ENCODE assay signal across 2 cellular contexts in the genomic region with DNA sequence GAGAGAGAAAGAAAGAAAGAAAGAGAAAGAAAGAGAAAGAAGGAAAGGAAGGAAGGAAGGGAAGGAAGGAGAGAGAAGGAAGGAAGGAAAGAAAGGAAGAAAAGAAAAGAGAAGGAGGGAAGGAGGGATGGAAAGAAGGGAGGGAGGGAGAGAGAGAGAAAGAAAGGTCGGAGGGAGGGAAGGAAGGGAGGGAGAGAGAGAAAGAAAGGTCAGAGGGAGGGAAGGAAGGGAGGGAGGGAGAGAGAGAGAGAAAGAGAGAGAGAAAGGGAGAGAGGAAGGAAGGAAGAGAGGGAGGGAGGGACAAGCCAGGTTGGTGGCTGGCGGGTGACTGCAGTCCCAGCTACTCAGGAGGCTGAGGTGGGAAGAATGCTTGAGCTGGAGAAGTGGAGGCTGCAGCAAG.
TF ChIP-seq lines count a peak whose summit lies in the region.

No MANE protein-coding gene starts in this region.

TF ChIP-seq in H1, 55 proteins besides CTCF, POLR2A, EP300 and RAD21 (continues in another document):
- TF ChIP-seq KDM1A (IDR thresholded peaks at IDR 0.05; ENCODE audit: borderline replicate concordance, low read length) (peak; percentile 46; the same call in 1 of the 2 replicates), BCL11A (IDR thresholded peaks at IDR 0.05; ENCODE audit: low read depth in 2 of 2, low read length in 2 of 2) (no peak), CHD2 (IDR thresholded peaks at IDR 0.05; ENCODE audit: low read length) (no peak), SP4 (IDR thresholded peaks at IDR 0.05; ENCODE audit: low read length) (no peak), SUZ12 (IDR thresholded peaks at IDR 0.05; ENCODE audit: low read length) (peak; percentile 39; the same call in 1 of the 2 replicates), SIX5 (IDR thresholded peaks at IDR 0.05; ENCODE audit: low read depth, low read length) (no peak), BACH1 (IDR thresholded peaks at IDR 0.05; ENCODE audit: low read length) (no peak), EZH2 (IDR thresholded peaks at IDR 0.05; ENCODE audit: low read depth, low read length, severe bottlenecking) (no peak), NRF1 (IDR thresholded peaks at IDR 0.05; ENCODE audit: low read depth, low read length) (no peak), KDM4A (IDR thresholded peaks at IDR 0.05; ENCODE audit: low read depth, low read length, severe bottlenecking) (no peak), SRF (IDR thresholded peaks at IDR 0.05; ENCODE audit: low read depth, low read length) (no peak), GTF2F1 (IDR thresholded peaks at IDR 0.05; ENCODE audit: borderline replicate concordance, low read depth, low read length) (no peak)
- TF ChIP-seq, protein P1, sequence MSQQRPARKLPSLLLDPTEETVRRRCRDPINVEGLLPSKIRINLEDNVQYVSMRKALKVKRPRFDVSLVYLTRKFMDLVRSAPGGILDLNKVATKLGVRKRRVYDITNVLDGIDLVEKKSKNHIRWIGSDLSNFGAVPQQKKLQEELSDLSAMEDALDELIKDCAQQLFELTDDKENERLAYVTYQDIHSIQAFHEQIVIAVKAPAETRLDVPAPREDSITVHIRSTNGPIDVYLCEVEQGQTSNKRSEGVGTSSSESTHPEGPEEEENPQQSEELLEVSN (IDR thresholded peaks at IDR 0.05) = no peak
- TF ChIP-seq, protein P2, sequence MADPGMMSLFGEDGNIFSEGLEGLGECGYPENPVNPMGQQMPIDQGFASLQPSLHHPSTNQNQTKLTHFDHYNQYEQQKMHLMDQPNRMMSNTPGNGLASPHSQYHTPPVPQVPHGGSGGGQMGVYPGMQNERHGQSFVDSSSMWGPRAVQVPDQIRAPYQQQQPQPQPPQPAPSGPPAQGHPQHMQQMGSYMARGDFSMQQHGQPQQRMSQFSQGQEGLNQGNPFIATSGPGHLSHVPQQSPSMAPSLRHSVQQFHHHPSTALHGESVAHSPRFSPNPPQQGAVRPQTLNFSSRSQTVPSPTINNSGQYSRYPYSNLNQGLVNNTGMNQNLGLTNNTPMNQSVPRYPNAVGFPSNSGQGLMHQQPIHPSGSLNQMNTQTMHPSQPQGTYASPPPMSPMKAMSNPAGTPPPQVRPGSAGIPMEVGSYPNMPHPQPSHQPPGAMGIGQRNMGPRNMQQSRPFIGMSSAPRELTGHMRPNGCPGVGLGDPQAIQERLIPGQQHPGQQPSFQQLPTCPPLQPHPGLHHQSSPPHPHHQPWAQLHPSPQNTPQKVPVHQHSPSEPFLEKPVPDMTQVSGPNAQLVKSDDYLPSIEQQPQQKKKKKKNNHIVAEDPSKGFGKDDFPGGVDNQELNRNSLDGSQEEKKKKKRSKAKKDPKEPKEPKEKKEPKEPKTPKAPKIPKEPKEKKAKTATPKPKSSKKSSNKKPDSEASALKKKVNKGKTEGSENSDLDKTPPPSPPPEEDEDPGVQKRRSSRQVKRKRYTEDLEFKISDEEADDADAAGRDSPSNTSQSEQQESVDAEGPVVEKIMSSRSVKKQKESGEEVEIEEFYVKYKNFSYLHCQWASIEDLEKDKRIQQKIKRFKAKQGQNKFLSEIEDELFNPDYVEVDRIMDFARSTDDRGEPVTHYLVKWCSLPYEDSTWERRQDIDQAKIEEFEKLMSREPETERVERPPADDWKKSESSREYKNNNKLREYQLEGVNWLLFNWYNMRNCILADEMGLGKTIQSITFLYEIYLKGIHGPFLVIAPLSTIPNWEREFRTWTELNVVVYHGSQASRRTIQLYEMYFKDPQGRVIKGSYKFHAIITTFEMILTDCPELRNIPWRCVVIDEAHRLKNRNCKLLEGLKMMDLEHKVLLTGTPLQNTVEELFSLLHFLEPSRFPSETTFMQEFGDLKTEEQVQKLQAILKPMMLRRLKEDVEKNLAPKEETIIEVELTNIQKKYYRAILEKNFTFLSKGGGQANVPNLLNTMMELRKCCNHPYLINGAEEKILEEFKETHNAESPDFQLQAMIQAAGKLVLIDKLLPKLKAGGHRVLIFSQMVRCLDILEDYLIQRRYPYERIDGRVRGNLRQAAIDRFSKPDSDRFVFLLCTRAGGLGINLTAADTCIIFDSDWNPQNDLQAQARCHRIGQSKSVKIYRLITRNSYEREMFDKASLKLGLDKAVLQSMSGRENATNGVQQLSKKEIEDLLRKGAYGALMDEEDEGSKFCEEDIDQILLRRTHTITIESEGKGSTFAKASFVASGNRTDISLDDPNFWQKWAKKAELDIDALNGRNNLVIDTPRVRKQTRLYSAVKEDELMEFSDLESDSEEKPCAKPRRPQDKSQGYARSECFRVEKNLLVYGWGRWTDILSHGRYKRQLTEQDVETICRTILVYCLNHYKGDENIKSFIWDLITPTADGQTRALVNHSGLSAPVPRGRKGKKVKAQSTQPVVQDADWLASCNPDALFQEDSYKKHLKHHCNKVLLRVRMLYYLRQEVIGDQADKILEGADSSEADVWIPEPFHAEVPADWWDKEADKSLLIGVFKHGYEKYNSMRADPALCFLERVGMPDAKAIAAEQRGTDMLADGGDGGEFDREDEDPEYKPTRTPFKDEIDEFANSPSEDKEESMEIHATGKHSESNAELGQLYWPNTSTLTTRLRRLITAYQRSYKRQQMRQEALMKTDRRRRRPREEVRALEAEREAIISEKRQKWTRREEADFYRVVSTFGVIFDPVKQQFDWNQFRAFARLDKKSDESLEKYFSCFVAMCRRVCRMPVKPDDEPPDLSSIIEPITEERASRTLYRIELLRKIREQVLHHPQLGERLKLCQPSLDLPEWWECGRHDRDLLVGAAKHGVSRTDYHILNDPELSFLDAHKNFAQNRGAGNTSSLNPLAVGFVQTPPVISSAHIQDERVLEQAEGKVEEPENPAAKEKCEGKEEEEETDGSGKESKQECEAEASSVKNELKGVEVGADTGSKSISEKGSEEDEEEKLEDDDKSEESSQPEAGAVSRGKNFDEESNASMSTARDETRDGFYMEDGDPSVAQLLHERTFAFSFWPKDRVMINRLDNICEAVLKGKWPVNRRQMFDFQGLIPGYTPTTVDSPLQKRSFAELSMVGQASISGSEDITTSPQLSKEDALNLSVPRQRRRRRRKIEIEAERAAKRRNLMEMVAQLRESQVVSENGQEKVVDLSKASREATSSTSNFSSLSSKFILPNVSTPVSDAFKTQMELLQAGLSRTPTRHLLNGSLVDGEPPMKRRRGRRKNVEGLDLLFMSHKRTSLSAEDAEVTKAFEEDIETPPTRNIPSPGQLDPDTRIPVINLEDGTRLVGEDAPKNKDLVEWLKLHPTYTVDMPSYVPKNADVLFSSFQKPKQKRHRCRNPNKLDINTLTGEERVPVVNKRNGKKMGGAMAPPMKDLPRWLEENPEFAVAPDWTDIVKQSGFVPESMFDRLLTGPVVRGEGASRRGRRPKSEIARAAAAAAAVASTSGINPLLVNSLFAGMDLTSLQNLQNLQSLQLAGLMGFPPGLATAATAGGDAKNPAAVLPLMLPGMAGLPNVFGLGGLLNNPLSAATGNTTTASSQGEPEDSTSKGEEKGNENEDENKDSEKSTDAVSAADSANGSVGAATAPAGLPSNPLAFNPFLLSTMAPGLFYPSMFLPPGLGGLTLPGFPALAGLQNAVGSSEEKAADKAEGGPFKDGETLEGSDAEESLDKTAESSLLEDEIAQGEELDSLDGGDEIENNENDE (IDR thresholded peaks at IDR 0.05; ENCODE audit: insufficient replicate concordance, low read length) = no peak
- TF ChIP-seq, protein P3, sequence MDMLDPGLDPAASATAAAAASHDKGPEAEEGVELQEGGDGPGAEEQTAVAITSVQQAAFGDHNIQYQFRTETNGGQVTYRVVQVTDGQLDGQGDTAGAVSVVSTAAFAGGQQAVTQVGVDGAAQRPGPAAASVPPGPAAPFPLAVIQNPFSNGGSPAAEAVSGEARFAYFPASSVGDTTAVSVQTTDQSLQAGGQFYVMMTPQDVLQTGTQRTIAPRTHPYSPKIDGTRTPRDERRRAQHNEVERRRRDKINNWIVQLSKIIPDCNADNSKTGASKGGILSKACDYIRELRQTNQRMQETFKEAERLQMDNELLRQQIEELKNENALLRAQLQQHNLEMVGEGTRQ (IDR thresholded peaks at IDR 0.05; ENCODE audit: low read length) = no peak

TF ChIP-seq in SK-N-SH, 30 proteins besides CTCF, POLR2A, EP300 and RAD21:
- TF ChIP-seq POLR2AphosphoS5 (IDR thresholded peaks at IDR 0.05; ENCODE audit: low read depth, low read length) = no peak
- TF ChIP-seq GATA2 (CRISPR knock-in tag; IDR thresholded peaks at IDR 0.05) = no peak
- TF ChIP-seq, protein P3 (IDR thresholded peaks at IDR 0.05; ENCODE audit: borderline replicate concordance, low read depth, low read length) = no peak
- TF ChIP-seq, protein P4, sequence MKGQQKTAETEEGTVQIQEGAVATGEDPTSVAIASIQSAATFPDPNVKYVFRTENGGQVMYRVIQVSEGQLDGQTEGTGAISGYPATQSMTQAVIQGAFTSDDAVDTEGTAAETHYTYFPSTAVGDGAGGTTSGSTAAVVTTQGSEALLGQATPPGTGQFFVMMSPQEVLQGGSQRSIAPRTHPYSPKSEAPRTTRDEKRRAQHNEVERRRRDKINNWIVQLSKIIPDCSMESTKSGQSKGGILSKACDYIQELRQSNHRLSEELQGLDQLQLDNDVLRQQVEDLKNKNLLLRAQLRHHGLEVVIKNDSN (IDR thresholded peaks at IDR 0.05; ENCODE audit: borderline replicate concordance, low read depth) = no peak
- TF ChIP-seq FOXJ3 (CRISPR knock-in tag; IDR thresholded peaks at IDR 0.05) = no peak
- TF ChIP-seq TAF1 (IDR thresholded peaks at IDR 0.05; ENCODE audit: borderline replicate concordance, low read depth, low read length) = no peak
- TF ChIP-seq RCOR1 (IDR thresholded peaks at IDR 0.05; ENCODE audit: low read length) = no peak
- TF ChIP-seq, protein P5, sequence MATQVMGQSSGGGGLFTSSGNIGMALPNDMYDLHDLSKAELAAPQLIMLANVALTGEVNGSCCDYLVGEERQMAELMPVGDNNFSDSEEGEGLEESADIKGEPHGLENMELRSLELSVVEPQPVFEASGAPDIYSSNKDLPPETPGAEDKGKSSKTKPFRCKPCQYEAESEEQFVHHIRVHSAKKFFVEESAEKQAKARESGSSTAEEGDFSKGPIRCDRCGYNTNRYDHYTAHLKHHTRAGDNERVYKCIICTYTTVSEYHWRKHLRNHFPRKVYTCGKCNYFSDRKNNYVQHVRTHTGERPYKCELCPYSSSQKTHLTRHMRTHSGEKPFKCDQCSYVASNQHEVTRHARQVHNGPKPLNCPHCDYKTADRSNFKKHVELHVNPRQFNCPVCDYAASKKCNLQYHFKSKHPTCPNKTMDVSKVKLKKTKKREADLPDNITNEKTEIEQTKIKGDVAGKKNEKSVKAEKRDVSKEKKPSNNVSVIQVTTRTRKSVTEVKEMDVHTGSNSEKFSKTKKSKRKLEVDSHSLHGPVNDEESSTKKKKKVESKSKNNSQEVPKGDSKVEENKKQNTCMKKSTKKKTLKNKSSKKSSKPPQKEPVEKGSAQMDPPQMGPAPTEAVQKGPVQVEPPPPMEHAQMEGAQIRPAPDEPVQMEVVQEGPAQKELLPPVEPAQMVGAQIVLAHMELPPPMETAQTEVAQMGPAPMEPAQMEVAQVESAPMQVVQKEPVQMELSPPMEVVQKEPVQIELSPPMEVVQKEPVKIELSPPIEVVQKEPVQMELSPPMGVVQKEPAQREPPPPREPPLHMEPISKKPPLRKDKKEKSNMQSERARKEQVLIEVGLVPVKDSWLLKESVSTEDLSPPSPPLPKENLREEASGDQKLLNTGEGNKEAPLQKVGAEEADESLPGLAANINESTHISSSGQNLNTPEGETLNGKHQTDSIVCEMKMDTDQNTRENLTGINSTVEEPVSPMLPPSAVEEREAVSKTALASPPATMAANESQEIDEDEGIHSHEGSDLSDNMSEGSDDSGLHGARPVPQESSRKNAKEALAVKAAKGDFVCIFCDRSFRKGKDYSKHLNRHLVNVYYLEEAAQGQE (IDR thresholded peaks at IDR 0.05; ENCODE audit: low read depth, low read length) = no peak
- no peak for TF ChIP-seq NFIC (IDR thresholded peaks at IDR 0.05; ENCODE audit: borderline replicate concordance)
- TF ChIP-seq MXI1 (IDR thresholded peaks at IDR 0.05; ENCODE audit: low read depth, low read length) = no peak
- no peak for TF ChIP-seq YY1 (IDR thresholded peaks at IDR 0.05; ENCODE audit: low read depth)
- no peak for TF ChIP-seq FOSL2 (IDR thresholded peaks at IDR 0.05; ENCODE audit: borderline replicate concordance, low read depth)
